Comparison of ENCODE assay signal across 16 cellular contexts in the genomic region with DNA sequence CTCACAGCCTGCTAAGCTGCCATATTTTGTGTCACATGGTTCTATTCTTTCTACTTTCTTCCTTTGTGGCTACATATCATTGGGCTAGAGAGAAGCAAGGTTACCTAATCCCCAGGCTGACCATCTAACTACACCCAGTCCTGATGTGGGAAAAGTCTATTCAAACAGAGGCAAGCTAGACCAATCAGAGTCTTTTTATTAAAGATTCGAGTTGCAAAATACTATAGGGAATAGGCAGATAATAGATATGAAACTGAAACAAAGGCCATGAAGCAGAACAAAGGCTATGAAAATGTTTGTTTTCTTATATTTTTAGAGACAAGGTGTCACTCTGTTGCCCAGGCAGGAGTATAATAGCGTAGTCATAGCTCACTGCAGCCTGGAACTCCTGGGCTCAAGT. TPM values are rescaled to one million over a fixed set of nuclear protein-coding genes. Genes with fewer than 3 reads are reported as not detected.
A peak's percentile ranks its signal among the peaks of the same experiment; 100 is the strongest.
DNase-seq lines count a peak whose midpoint lies in the region; ATAC-seq and TF ChIP-seq lines count a peak whose summit lies in the region.
"Had no signal": no experiment of that assay in that cellular context is flagged by ENCODE, and none has a peak within 500 bp of the region (broad histone marks: within the 10 kb centered on the region; RNA-seq: fewer than 3 reads in every experiment).

No MANE protein-coding gene starts in this region.

- peak overlapping the region; percentile 18 for H3K4me3 Mint-ChIP-seq in stimulated activated memory B cell treated with anti-CD40 and anti-IgM and Interleukin-4, amounts not matched to agents 10 μg/mL and 1 μg/mL and 100 μg/mL, for 72 hours
- H3K4me3 Mint-ChIP-seq in HFFc6, result no peak overlapping the region
- H3K4me3 Mint-ChIP-seq: naive thymus-derived CD8-positive, alpha-beta T cell had no signal

- no peak overlapping the region for H3K27ac ChIP-seq in transverse colon
- H3K27ac ChIP-seq: adrenal gland, dorsolateral prefrontal cortex, suprapubic skin had no signal

- in situ Hi-C loops in transverse colon (cut with MboI; ENCODE audit: low pct_ligation_motif_present in 1 of 4, low pct_unique_long_range_greater_than_20kb in 1 of 4, low sequenced_read_pairs in 3 of 4), result loop anchor here in 1 of 4 donors (25.0 kb wide), 1 partner anchor 618 kb away; no protein-coding TSS in a partner anchor

- no peaks in the 10 kb centered on the region for H3K9me3 ChIP-seq in transverse colon
- H3K9me3 ChIP-seq: adrenal gland, suprapubic skin had no signal

- H3K4me3 ChIP-seq in transverse colon, result no peak overlapping the region
- H3K4me3 ChIP-seq: adrenal gland, dorsolateral prefrontal cortex, suprapubic skin had no signal

- peaks cover 7% of the 10 kb centered on the region for H3K9me3 Mint-ChIP-seq in stimulated activated memory B cell treated with anti-CD40 and anti-IgM and Interleukin-4, amounts not matched to agents 10 μg/mL and 1 μg/mL and 100 μg/mL, for 72 hours
- H3K9me3 Mint-ChIP-seq in HFFc6, result no peaks in the 10 kb centered on the region

- TF ChIP-seq EP300 in transverse colon (IDR thresholded peaks at IDR 0.05; ENCODE audit: low read depth), result no peak

- peaks cover 28% of the 10 kb centered on the region for H3K36me3 Mint-ChIP-seq in stimulated activated memory B cell treated with anti-CD40 and anti-IgM and Interleukin-4, amounts not matched to agents 10 μg/mL and 1 μg/mL and 100 μg/mL, for 72 hours
- H3K36me3 Mint-ChIP-seq in HFFc6 (ENCODE audit: low read depth), result no peaks in the 10 kb centered on the region

- TF ChIP-seq CTCF in HFFc6 (IDR thresholded peaks at IDR 0.05), result no peak
- no peak for TF ChIP-seq CTCF in transverse colon (IDR thresholded peaks at IDR 0.05)

- no peaks in the 10 kb centered on the region for H3K27me3 Mint-ChIP-seq in stimulated activated memory B cell treated with anti-CD40 and anti-IgM and Interleukin-4, amounts not matched to agents 10 μg/mL and 1 μg/mL and 100 μg/mL, for 72 hours
- no peaks in the 10 kb centered on the region for H3K27me3 Mint-ChIP-seq in HFFc6 (ENCODE audit: insufficient read depth)

- peaks cover 14% of the 10 kb centered on the region for H3K4me1 Mint-ChIP-seq in stimulated activated memory B cell treated with anti-CD40 and anti-IgM and Interleukin-4, amounts not matched to agents 10 μg/mL and 1 μg/mL and 100 μg/mL, for 72 hours
- H3K4me1 Mint-ChIP-seq in HFFc6 (ENCODE audit: low read depth), result peaks cover 10% of the 10 kb centered on the region; the same call in 1 of the 2 replicates

- no peaks in the 10 kb centered on the region for H3K4me1 ChIP-seq in transverse colon
- H3K4me1 ChIP-seq: adrenal gland had no signal

- TF ChIP-seq POLR2A in transverse colon (IDR thresholded peaks at IDR 0.05), result no peak

- DNase-seq in HFFc6, result no peak
- no peak for DNase-seq in SIG-M5 treated with dmso at 0.1 percent for 504 hours (lab: John Stamatoyannopoulos, UW; ENCODE audit: unreplicated experiment)
- no peak for DNase-seq in transverse colon
- DNase-seq: activated CD8-positive, alpha-beta memory T cell treated with anti-CD3 and anti-CD28 coated beads, Interleukin-2, amount 50 U/mL, for 48 hours; adrenal gland; dorsolateral prefrontal cortex; MV-4-11; naive thymus-derived CD8-positive, alpha-beta T cell; NCI-H524 treated with DMSO at 0.1 percent for 48 hours had no signal

- intact Hi-C loops in transverse colon (cut with DNase I; ENCODE audit: low total_unique reads), result no loop called here

- no peaks in the 10 kb centered on the region for H3K36me3 ChIP-seq in transverse colon
- H3K36me3 ChIP-seq: adrenal gland, suprapubic skin had no signal

- peak overlapping the region; percentile 54 for H3K27ac Mint-ChIP-seq in stimulated activated memory B cell treated with anti-CD40 and anti-IgM and Interleukin-4, amounts not matched to agents 10 μg/mL and 1 μg/mL and 100 μg/mL, for 72 hours
- no peak overlapping the region for H3K27ac Mint-ChIP-seq in HFFc6
- H3K27ac Mint-ChIP-seq: naive thymus-derived CD8-positive, alpha-beta T cell had no signal

- 83 to 91% methylated on average over 1 to 2 of the region's 2 CpGs for WGBS in transverse colon (ENCODE audit: low coverage in 1 of 2), 2 donors

- ATAC-seq in GM19035 (IDR thresholded peaks at IDR 0.05; ENCODE audit: unreplicated experiment), result peak; percentile 73
- peak; percentile 86 for ATAC-seq in GM21723 (IDR thresholded peaks at IDR 0.05; ENCODE audit: unreplicated experiment)
- ATAC-seq in HG03135 (IDR thresholded peaks at IDR 0.05; ENCODE audit: unreplicated experiment), result peak; percentile 90
- peak; percentile 34 for ATAC-seq in stimulated activated memory B cell treated with anti-CD40 and anti-IgM and Interleukin-4, amounts not matched to agents 10 μg/mL and 1 μg/mL and 100 μg/mL, for 72 hours
- ATAC-seq: naive thymus-derived CD8-positive, alpha-beta T cell; Right ventricle myocardium inferior; sciatic nerve had no signal

- no peaks in the 10 kb centered on the region for H3K27me3 ChIP-seq in transverse colon
- H3K27me3 ChIP-seq: adrenal gland, dorsolateral prefrontal cortex, suprapubic skin had no signal

RNA-seq across cellular contexts. Expression of a gene that starts 36.7 kb away (rescaled TPM):
- total RNA-seq in HFFc6 (2021; fragmentation: NEBNext Ultra II Directional; extraction: Animal tissue kit (Norgen Biotek cat#: 25700)), result 10 to 100 TPM in 1 of 6 experiments, 1 to 10 TPM in 5; 7.4 to 10.2 (median 9.2) TPM
- 10 to 100 TPM in 2 of 4 donors, 1 to 10 TPM in 1, under 1 TPM in 1; 0.80 to 24.3 (median 11.3) TPM for total RNA-seq in transverse colon

Comparison
In these comparisons a context has a peak if more than half of its experiments do, and no peak if none do; other contexts are left out.
1. ATAC-seq: peak in every context shown above with its lines; median percentile 90 in HG03135; 86 in GM21723; 73 in GM19035; 34 in stimulated activated memory B cell treated with anti-CD40 and anti-IgM and Interleukin-4, amounts not matched to agents 10 μg/mL and 1 μg/mL and 100 μg/mL, for 72 hours.